1 cellular context compared by ENCODE assay signal in genomic region chr6:37027811-37028469, GRCh38.
TF ChIP-seq lines count a peak whose summit lies in the region.

No MANE protein-coding gene starts in this region.

TF ChIP-seq in SK-N-SH treated with all-trans-retinoic acid at 6 μM for 48 hours, 23 proteins besides CTCF, POLR2A, EP300 and RAD21 (continued from another document):
- TF ChIP-seq PATZ1 (CRISPR knock-in tag; IDR thresholded peaks at IDR 0.05; ENCODE audit: borderline replicate concordance) (no peak), CREB5 (CRISPR knock-in tag; IDR thresholded peaks at IDR 0.05; ENCODE audit: low read depth) (no peak), ARNTL (CRISPR knock-in tag; IDR thresholded peaks at IDR 0.05; ENCODE audit: borderline replicate concordance, low read depth) (no peak), ZNF8 (CRISPR knock-in tag; IDR thresholded peaks at IDR 0.05) (no peak), SNAI2 (CRISPR knock-in tag; IDR thresholded peaks at IDR 0.05) (no peak), PPARA (CRISPR knock-in tag; IDR thresholded peaks at IDR 0.05; ENCODE audit: borderline replicate concordance) (no peak), GLIS3 (CRISPR knock-in tag; IDR thresholded peaks at IDR 0.05) (no peak), CSRNP3 (CRISPR knock-in tag; IDR thresholded peaks at IDR 0.05) (no peak), ZFP3 (CRISPR knock-in tag; IDR thresholded peaks at IDR 0.05) (no peak), POU6F1 (CRISPR knock-in tag; IDR thresholded peaks at IDR 0.05; ENCODE audit: borderline replicate concordance, low read depth) (no peak)
